Comparison of ENCODE assay signal across 17 cellular contexts in the genomic region with DNA sequence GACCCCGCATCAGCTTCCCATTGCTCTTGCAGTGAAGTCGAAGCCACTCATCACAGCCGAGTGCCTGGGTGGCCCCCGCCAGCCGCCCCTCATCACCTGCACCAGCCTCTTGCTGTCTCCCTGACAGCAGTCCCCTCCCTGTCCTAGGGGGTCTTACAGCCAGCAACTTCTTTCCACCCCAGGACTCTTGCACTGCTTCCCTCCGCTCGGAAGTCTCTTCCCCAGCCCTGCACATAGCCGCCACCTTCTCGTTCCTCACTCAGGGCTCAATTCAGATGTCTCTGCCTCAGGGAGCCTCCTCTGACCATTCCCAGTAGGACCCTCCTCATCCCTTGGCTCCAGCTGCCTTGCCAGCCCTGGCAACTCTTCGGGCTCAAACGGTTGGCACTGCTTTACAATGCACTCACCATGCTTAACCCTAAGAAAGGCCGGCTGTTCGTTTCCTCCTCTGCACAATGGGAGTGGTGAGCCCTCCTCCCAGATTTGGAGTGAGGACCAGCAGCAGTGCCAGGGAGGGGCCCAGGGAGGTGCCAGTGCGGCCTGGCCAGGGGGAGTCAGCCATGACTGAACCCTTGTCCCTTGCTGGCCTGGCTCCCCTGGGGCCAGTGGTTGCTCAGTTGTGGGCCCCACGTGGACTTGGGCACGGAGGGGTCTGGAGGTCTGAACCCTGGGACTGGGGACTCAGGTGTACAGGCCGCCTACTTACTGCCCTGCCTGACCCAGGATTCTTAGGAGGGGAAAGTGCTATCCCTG. TPM values are rescaled to one million over a fixed set of nuclear protein-coding genes. Genes with fewer than 3 reads are reported as not detected.
DNase-seq lines count a peak whose midpoint lies in the region; ATAC-seq and TF ChIP-seq lines count a peak whose summit lies in the region.
"Had no signal": no experiment of that assay in that cellular context is flagged by ENCODE, and none has a peak within 500 bp of the region (broad histone marks: within the 10 kb centered on the region; RNA-seq: fewer than 3 reads in every experiment).

No MANE protein-coding gene starts in this region.

- H3K4me3 ChIP-seq in HEK293 (ENCODE audit: low read depth, low read length): no peak overlapping the region
- H3K4me3 ChIP-seq: gastrocnemius medialis, upper lobe of left lung had no signal

- H3K27ac ChIP-seq in HEK293 (ENCODE audit: extremely low read depth, low read depth, low read length): no peak overlapping the region
- H3K27ac ChIP-seq: gastrocnemius medialis, upper lobe of left lung had no signal

- POLR2A ChIA-PET in activated CD4-positive, alpha-beta T cell treated with anti-CD3 and anti-CD28 coated beads for 36 hours (lab: Charles Lee): interaction anchor here (0.8 to 2.5 kb wide), 3 partner anchors 13 to 42 kb away, joined by 5 to 7 read pairs (median 5); no protein-coding TSS in a partner anchor
- POLR2A ChIA-PET in HEK293 (lab: Yijun Ruan, JAX): interaction anchor here (0.9 to 1.1 kb wide), 2 partner anchors 9 to 31 kb away, joined by 3 to 8 read pairs; no protein-coding TSS in a partner anchor

- H3K9me3 ChIP-seq in HEK293 (ENCODE audit: control insufficient read depth, insufficient read depth, low read depth, low read length): no peaks in the 10 kb centered on the region
- H3K9me3 ChIP-seq: gastrocnemius medialis, upper lobe of left lung had no signal

- H3K4me1 Mint-ChIP-seq in activated CD4-positive, alpha-beta T cell treated with anti-CD3 and anti-CD28 coated beads for 36 hours: peaks cover 87% of the 10 kb centered on the region
- H3K4me1 Mint-ChIP-seq in activated naive CD8-positive, alpha-beta T cell (ENCODE audit: low read depth): peaks cover 86% of the 10 kb centered on the region
- no peaks in the 10 kb centered on the region for H3K4me1 Mint-ChIP-seq in neural crest cell

- no peaks in the 10 kb centered on the region for H3K4me1 ChIP-seq in HEK293 (ENCODE audit: control insufficient read depth, insufficient read depth, low read length)

- H3K36me3 Mint-ChIP-seq in activated CD4-positive, alpha-beta T cell treated with anti-CD3 and anti-CD28 coated beads for 36 hours (ENCODE audit: low read depth): peaks cover 72% of the 10 kb centered on the region
- H3K36me3 Mint-ChIP-seq in activated naive CD8-positive, alpha-beta T cell: peaks cover 14% of the 10 kb centered on the region
- H3K36me3 Mint-ChIP-seq in neural crest cell (ENCODE audit: low read depth): no peaks in the 10 kb centered on the region
- H3K36me3 Mint-ChIP-seq: brain had no signal

- CTCF ChIA-PET in activated CD4-positive, alpha-beta T cell treated with anti-CD3 and anti-CD28 coated beads for 36 hours (lab: Charles Lee): interaction anchor here (0.7 to 12.0 kb wide), 5 partner anchors 8 to 80 kb away, joined by 3 to 109 read pairs (median 4); no protein-coding TSS in a partner anchor
- CTCF ChIA-PET in HEK293 (lab: Yijun Ruan, JAX): interaction anchor here (2.9 kb wide), 1 partner anchor 20 kb away, joined by 10 read pairs; no protein-coding TSS in a partner anchor

- peak overlapping the region; percentile 86 for H3K27ac Mint-ChIP-seq in activated CD4-positive, alpha-beta T cell treated with anti-CD3 and anti-CD28 coated beads for 36 hours
- H3K27ac Mint-ChIP-seq in activated naive CD8-positive, alpha-beta T cell: peak overlapping the region; percentile 92
- no peak overlapping the region for H3K27ac Mint-ChIP-seq in neural crest cell (ENCODE audit: unreplicated experiment)
- H3K27ac Mint-ChIP-seq: brain had no signal

- H3K9me3 Mint-ChIP-seq in activated CD4-positive, alpha-beta T cell treated with anti-CD3 and anti-CD28 coated beads for 36 hours (ENCODE audit: low read depth): no peaks in the 10 kb centered on the region
- H3K9me3 Mint-ChIP-seq in activated naive CD8-positive, alpha-beta T cell (ENCODE audit: low read depth): no peaks in the 10 kb centered on the region
- no peaks in the 10 kb centered on the region for H3K9me3 Mint-ChIP-seq in neural crest cell
- H3K9me3 Mint-ChIP-seq: brain had no signal

- H3K36me3 ChIP-seq in HEK293 (ENCODE audit: control insufficient read depth in 2 of 2, insufficient read depth in 1 of 2, low read length in 2 of 2): peaks cover 3 to 77% of the 10 kb centered on the region in 2 experiments; a peak in 2 of 3 replicates
- H3K36me3 ChIP-seq: gastrocnemius medialis, upper lobe of left lung had no signal

- ATAC-seq in activated CD4-positive, alpha-beta T cell treated with anti-CD3 and anti-CD28 coated beads for 36 hours: no peak
- ATAC-seq in HG03442 (IDR thresholded peaks at IDR 0.05; ENCODE audit: unreplicated experiment) (no peak), HG03196 (IDR thresholded peaks at IDR 0.05; ENCODE audit: unreplicated experiment) (no peak)
- ATAC-seq: gastrocnemius medialis, left cardiac atrium had no signal

- H3K27me3 Mint-ChIP-seq in activated CD4-positive, alpha-beta T cell treated with anti-CD3 and anti-CD28 coated beads for 36 hours: no peaks in the 10 kb centered on the region
- H3K27me3 Mint-ChIP-seq in activated naive CD8-positive, alpha-beta T cell: no peaks in the 10 kb centered on the region
- no peaks in the 10 kb centered on the region for H3K27me3 Mint-ChIP-seq in neural crest cell (ENCODE audit: low read depth)

- no peak for DNase-seq in activated CD4-positive, alpha-beta T cell treated with anti-CD3 and anti-CD28 coated beads for 36 hours
- no peak for DNase-seq in activated CD4-positive, alpha-beta T cell treated with anti-CD3 and anti-CD28 coated beads for 48 hours
- no peak for DNase-seq in neural crest cell (ENCODE audit: low read depth, low spot score)
- no peak for DNase-seq in stimulated activated CD4-positive, alpha-beta T cell treated with anti-CD3 and anti-CD28 coated beads, Interleukin-2, amount 100 ng/mL, for 48 hours
- DNase-seq: gastrocnemius medialis, left cardiac atrium, midbrain, NCI-H2081, NCI-H524 treated with DMSO at 0.1 percent for 48 hours, retina, SW 1271 had no signal

- intact Hi-C loops in activated CD4-positive, alpha-beta T cell treated with anti-CD3 and anti-CD28 coated beads for 36 hours (cut with DNase I, micrococcal nuclease): no loop called here

- TF ChIP-seq CTCF in HEK293 (tag by site-specific recombination; IDR thresholded peaks at IDR 0.05): no peak
- no peak for TF ChIP-seq CTCF in neural crest cell (conservative IDR thresholded peaks at IDR 0.05)

- H3K4me3 Mint-ChIP-seq in activated CD4-positive, alpha-beta T cell treated with anti-CD3 and anti-CD28 coated beads for 36 hours: peak overlapping the region; percentile 78
- peak overlapping the region; percentile 92 for H3K4me3 Mint-ChIP-seq in activated naive CD8-positive, alpha-beta T cell
- peak overlapping the region; percentile 48 for H3K4me3 Mint-ChIP-seq in neural crest cell
- H3K4me3 Mint-ChIP-seq: brain had no signal

TF ChIP-seq in HEK293, 187 proteins besides CTCF, POLR2A, EP300 and RAD21:
- TF ChIP-seq OSR2 (tag by site-specific recombination; IDR thresholded peaks at IDR 0.05) (no peak), ZNF184 (tag by site-specific recombination; IDR thresholded peaks at IDR 0.05) (no peak), REST (tag by site-specific recombination; IDR thresholded peaks at IDR 0.05) (no peak), KLF8 (tag by site-specific recombination; IDR thresholded peaks at IDR 0.05) (no peak), ZNF704 (tag by site-specific recombination; IDR thresholded peaks at IDR 0.05) (no peak), ZNF623 (tag by site-specific recombination; IDR thresholded peaks at IDR 0.05) (peak; percentile 91)
TF ChIP-seq in HEK293: peak in this region for 1.

RNA-seq across cellular contexts. Expression of gene TCF7, which starts 6.1 kb away (rescaled TPM):
- 100 to 1,000 TPM in 1 of 2 experiments, 10 to 100 TPM in 1; 94.8 to 117 TPM for total RNA-seq in activated CD4-positive, alpha-beta T cell treated with anti-CD3 and anti-CD28 coated beads for 36 hours
- total RNA-seq in neural crest cell: 18.0 and 19.3 TPM in 2 replicates

RNA-seq across cellular contexts. Expression of gene SKP1, which starts 56.2 kb away (rescaled TPM):
- 100 to 1,000 TPM; 218 to 265 TPM for total RNA-seq in activated CD4-positive, alpha-beta T cell treated with anti-CD3 and anti-CD28 coated beads for 36 hours
- total RNA-seq in neural crest cell: 329 and 340 TPM in 2 replicates
